Comparison of ENCODE assay signal across 1 cellular context in genomic region chr5:132971483-132972435, GRCh38.
TF ChIP-seq lines count a peak whose summit lies in the region.

No MANE protein-coding gene starts in this region.

TF ChIP-seq in K562, 482 proteins besides CTCF, POLR2A, EP300 and RAD21 (continued from another document):
- TF ChIP-seq ZBTB17 (CRISPR knock-in tag; IDR thresholded peaks at IDR 0.05) (peak; percentile 59; the same call in 1 of the 2 replicates), GATAD2B (IDR thresholded peaks at IDR 0.05; ENCODE audit: borderline replicate concordance) (peak; percentile 77), ZNF436 (CRISPR knock-in tag; IDR thresholded peaks at IDR 0.05) (no peak), ETV5 (CRISPR knock-in tag; IDR thresholded peaks at IDR 0.05; ENCODE audit: low read depth) (0 out of 2 replicates have a peak, but pooled peaks have one; percentile 31), KLF1 (tag; IDR thresholded peaks at IDR 0.05) (peak; percentile 8; the same call in 1 of the 2 replicates), ZNF644 (tag; IDR thresholded peaks at IDR 0.05; ENCODE audit: low read depth) (peak; percentile 79; the same call in 1 of the 2 replicates), CBX5 (IDR thresholded peaks at IDR 0.05; ENCODE audit: borderline replicate concordance, low read depth) (no peak), ZNF592 (IDR thresholded peaks at IDR 0.05) (peak; percentile 91), ELF4 (CRISPR knock-in tag; IDR thresholded peaks at IDR 0.05) (peak; percentile 56; the same call in 1 of the 2 replicates), ZNF639 (CRISPR knock-in tag; conservative IDR thresholded peaks at IDR 0.05 in 1 of 2, IDR thresholded peaks at IDR 0.05 in 1 of 2) (peak in 1 of 2 experiments; percentile 89; a peak in 2 of 4 replicates), LEF1 (IDR thresholded peaks at IDR 0.05) (peak; percentile 85), ZC3H8 (IDR thresholded peaks at IDR 0.05) (no peak), THRA (IDR thresholded peaks at IDR 0.05) (peak; percentile 82), HMG20B (CRISPR knock-in tag; IDR thresholded peaks at IDR 0.05) (no peak), HDAC6 (IDR thresholded peaks at IDR 0.05; ENCODE audit: low read depth, low read length) (no peak), NR2C2 (CRISPR knock-in tag; IDR thresholded peaks at IDR 0.05) (no peak), NR2C2 (tag; IDR thresholded peaks at IDR 0.05) (peak; percentile 82), KAT7 (CRISPR knock-in tag; IDR thresholded peaks at IDR 0.05; ENCODE audit: borderline replicate concordance) (0 out of 2 replicates have a peak, but pooled peaks have one; percentile 43), ZHX1 (conservative IDR thresholded peaks at IDR 0.05; ENCODE audit: low read length) (no peak), EGR1 (conservative IDR thresholded peaks at IDR 0.05) (peak; percentile 45), ETV6 (IDR thresholded peaks at IDR 0.05; ENCODE audit: borderline replicate concordance in 1 of 2, low read depth in 2 of 2, low read length in 1 of 2) (no peak), ETV6 (CRISPR knock-in tag; IDR thresholded peaks at IDR 0.05; ENCODE audit: borderline replicate concordance) (no peak), ZBTB12 (CRISPR knock-in tag; IDR thresholded peaks at IDR 0.05) (0 out of 2 replicates have a peak, but pooled peaks have one; percentile 4), FOXJ3 (CRISPR knock-in tag; IDR thresholded peaks at IDR 0.05) (no peak), SFPQ (IDR thresholded peaks at IDR 0.05; ENCODE audit: low read depth, low read length) (no peak), EHMT2 (IDR thresholded peaks at IDR 0.05) (0 out of 2 replicates have a peak, but pooled peaks have one; percentile 53), CEBPG (CRISPR knock-in tag; IDR thresholded peaks at IDR 0.05) (no peak), CEBPG (tag; conservative IDR thresholded peaks at IDR 0.05 in 1 of 2, IDR thresholded peaks at IDR 0.05 in 1 of 2) (0 out of 4 replicates have a peak, but pooled peaks have one; percentile 21 to 44), TSC22D4 (tag; IDR thresholded peaks at IDR 0.05) (no peak), ZNF311 (CRISPR knock-in tag; IDR thresholded peaks at IDR 0.05) (peak; percentile 13; the same call in 1 of the 2 replicates), ZNF133 (CRISPR knock-in tag; IDR thresholded peaks at IDR 0.05) (no peak)
